ENCODE assay signal across 8 cellular contexts in the genomic region with DNA sequence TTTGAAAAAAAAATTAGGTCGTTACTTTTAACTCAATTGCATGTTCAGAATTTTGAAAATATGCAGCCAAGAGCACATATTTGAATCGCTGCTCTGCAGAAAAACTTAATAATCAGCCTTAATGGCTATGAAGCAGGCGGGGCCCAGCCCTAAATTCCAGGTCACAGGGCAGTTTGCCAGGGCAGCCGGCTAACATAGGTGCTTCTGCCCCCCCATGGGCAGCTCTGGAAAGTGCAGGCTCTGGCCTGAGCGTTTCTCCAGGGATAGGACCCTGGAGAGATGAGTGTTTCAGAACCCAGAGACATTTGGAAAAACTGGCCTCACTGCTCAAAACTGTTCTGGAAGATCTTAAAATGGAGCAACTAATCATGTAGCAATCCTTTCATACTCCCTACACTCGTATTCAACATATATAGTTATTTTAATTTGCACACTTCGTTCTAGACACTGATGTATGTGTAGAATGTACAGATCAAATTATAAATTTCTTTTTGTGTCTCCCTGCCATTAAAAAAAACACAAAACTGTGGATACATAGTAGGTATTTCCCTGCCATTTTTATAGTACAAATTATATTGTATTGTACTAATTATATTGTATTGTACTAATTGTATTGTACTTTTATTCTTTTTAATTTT. TPM values are rescaled to one million over a fixed set of nuclear protein-coding genes. Genes with fewer than 3 reads are reported as not detected.
DNase-seq lines count a peak whose midpoint lies in the region; ATAC-seq and TF ChIP-seq lines count a peak whose summit lies in the region.

No MANE protein-coding gene starts in this region.

- H3K4me3 Mint-ChIP-seq in activated naive CD4-positive, alpha-beta T cell treated with anti-CD3 and anti-CD28 coated beads for 36 hours, result no peak overlapping the region

- peak; percentile 67 for DNase-seq in AG09319 (ENCODE audit: extremely low read depth, low read depth)
- peak; percentile 72 for DNase-seq in NCI-H1092 treated with DMSO at 0.1 percent for 48 hours (lab: John Stamatoyannopoulos, UW)
- DNase-seq in SKM-1 (lab: John Stamatoyannopoulos, UW; ENCODE audit: unreplicated experiment), result peak; percentile 25
- DNase-seq in activated naive CD4-positive, alpha-beta T cell treated with anti-CD3 and anti-CD28 coated beads for 36 hours, result peak; percentile 90
- peak; percentile 69 to 96 (median 85) for DNase-seq in head of caudate nucleus
- peak; percentile 55 to 96 (median 80) for DNase-seq in posterior cingulate gyrus
- peak; percentile 93 for DNase-seq in upper lobe of right lung

- H3K27me3 ChIP-seq in upper lobe of right lung, result no peaks in the 10 kb centered on the region

- no peaks in the 10 kb centered on the region for H3K4me1 ChIP-seq in upper lobe of right lung

- H3K36me3 ChIP-seq in upper lobe of right lung, result no peaks in the 10 kb centered on the region

- H3K9me3 Mint-ChIP-seq in activated naive CD4-positive, alpha-beta T cell treated with anti-CD3 and anti-CD28 coated beads for 36 hours, result no peaks in the 10 kb centered on the region

- peaks cover 14% of the 10 kb centered on the region for H3K4me1 Mint-ChIP-seq in activated naive CD4-positive, alpha-beta T cell treated with anti-CD3 and anti-CD28 coated beads for 36 hours (ENCODE audit: low read depth)

- H3K27me3 Mint-ChIP-seq in activated naive CD4-positive, alpha-beta T cell treated with anti-CD3 and anti-CD28 coated beads for 36 hours (ENCODE audit: low read depth), result no peaks in the 10 kb centered on the region

- CTCF ChIA-PET in activated naive CD4-positive, alpha-beta T cell treated with anti-CD3 and anti-CD28 coated beads for 36 hours (lab: Charles Lee), result interaction anchor here (0.5 to 8.9 kb wide), 16 partner anchors 11 to 168 kb away, joined by 3 to 126 read pairs (median 4); no protein-coding TSS in a partner anchor

- no peak overlapping the region for H3K27ac Mint-ChIP-seq in activated naive CD4-positive, alpha-beta T cell treated with anti-CD3 and anti-CD28 coated beads for 36 hours

- no peak overlapping the region for H3K27ac ChIP-seq in upper lobe of right lung

- H3K36me3 Mint-ChIP-seq in activated naive CD4-positive, alpha-beta T cell treated with anti-CD3 and anti-CD28 coated beads for 36 hours (ENCODE audit: low read depth), result no peaks in the 10 kb centered on the region

- no peaks in the 10 kb centered on the region for H3K9me3 ChIP-seq in upper lobe of right lung

- TF ChIP-seq CTCF in AG09319 (IDR thresholded peaks at IDR 0.05; ENCODE audit: low read depth, low read length), result peak; percentile 95
- peak; percentile 95 for TF ChIP-seq CTCF in upper lobe of right lung (IDR thresholded peaks at IDR 0.05)

- ATAC-seq in GM19324 (IDR thresholded peaks at IDR 0.05; ENCODE audit: low FRiP score, unreplicated experiment), result peak; percentile 54
- peak; percentile 99 for ATAC-seq in upper lobe of right lung

- H3K4me3 ChIP-seq in upper lobe of right lung, result no peak overlapping the region

- intact Hi-C loops in activated naive CD4-positive, alpha-beta T cell treated with anti-CD3 and anti-CD28 coated beads for 36 hours (cut with micrococcal nuclease), result loop anchor here (1.0 to 5.0 kb wide), 5 partner anchors 37 to 427 kb away; a partner anchor contains a TSS
- intact Hi-C loops in head of caudate nucleus (cut with DNase I), result loop anchor here (1.0 kb wide), 1 partner anchor 97 kb away; no protein-coding TSS in a partner anchor
- intact Hi-C loops in posterior cingulate gyrus (cut with DNase I), result loop anchor here (1.0 to 10.0 kb wide), 2 partner anchors 71 to 97 kb away; no protein-coding TSS in a partner anchor
- intact Hi-C loops in upper lobe of right lung (cut with DNase I), result loop anchor here (10.0 kb wide), 1 partner anchor 91 kb away; no protein-coding TSS in a partner anchor

RNA-seq across cellular contexts. Expression of gene PTGR2, which starts 26.0 kb away (rescaled TPM):
- total RNA-seq in activated naive CD4-positive, alpha-beta T cell treated with anti-CD3 and anti-CD28 coated beads for 36 hours, result 10 to 100 TPM; 10.7 to 14.1 TPM
- total RNA-seq in upper lobe of right lung, result 12.9 TPM

Comparison
In these comparisons a context has a peak if more than half of its experiments do, and no peak if none do; other contexts are left out.
1. DNase-seq: peak in every context shown above with its lines; median percentile 93 in upper lobe of right lung; 90 in activated naive CD4-positive, alpha-beta T cell treated with anti-CD3 and anti-CD28 coated beads for 36 hours; 85 in head of caudate nucleus; 80 in posterior cingulate gyrus; 72 in NCI-H1092 treated with DMSO at 0.1 percent for 48 hours; 67 in AG09319; 25 in SKM-1.